ENCODE assay signal across 21 cellular contexts in the genomic region with DNA sequence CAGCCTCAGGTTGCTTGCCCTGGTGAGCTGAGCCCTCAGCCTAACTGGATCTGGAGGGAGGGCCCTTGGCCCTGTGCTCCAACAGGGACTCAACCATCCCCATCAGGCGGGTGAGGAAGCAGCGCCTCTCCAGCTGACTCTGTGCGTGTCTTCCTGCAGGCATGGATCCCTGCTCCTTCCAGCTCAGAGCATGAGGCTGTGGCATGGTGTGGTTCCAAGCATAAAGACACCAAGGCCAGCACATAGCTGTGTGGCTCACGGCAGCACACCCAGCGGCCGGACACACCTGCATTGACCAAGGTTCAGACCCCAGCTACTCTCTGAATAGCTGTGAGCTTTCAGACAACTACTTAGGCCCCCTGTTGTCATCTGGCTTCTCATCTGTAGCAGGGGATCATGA.
"Had no signal": no experiment of that assay in that cellular context is flagged by ENCODE, and none has a peak within 500 bp of the region (broad histone marks: within the 10 kb centered on the region; RNA-seq: fewer than 3 reads in every experiment).

No MANE protein-coding gene starts in this region.

- H3K27ac ChIP-seq: adrenal gland, left ventricle myocardium inferior, testis, WERI-Rb-1 had no signal

- DNase-seq: activated CD4-positive, alpha-beta T cell treated with anti-CD3 and anti-CD28 coated beads for 36 hours; activated effector memory CD4-positive, alpha-beta T cell treated with anti-CD3 and anti-CD28 coated beads, Interleukin-2, amount 50 U/mL, for 16 hours; activated T-cell treated with anti-CD3 and anti-CD28 coated beads, Interleukin-2, amount 50 U/mL, for 48 hours; adrenal gland; left ventricle myocardium inferior; natural killer cell; nucleus accumbens; right cardiac atrium; stimulated activated CD4-positive, alpha-beta T cell treated with anti-CD3 and anti-CD28 coated beads, Interleukin-4, amount 100 ng/mL, for 4 hours; stimulated activated CD8-positive, alpha-beta memory T cell treated with anti-CD3 and anti-CD28 coated beads, Interleukin-4, amount 100 ng/mL, for 48 hours; stimulated activated naive CD8-positive, alpha-beta T cell treated with anti-CD3 and anti-CD28 coated beads, Interleukin-15, amount 100 ng/mL, for 72 hours; T-helper 17 cell; testis; WERI-Rb-1 had no signal

- ATAC-seq: activated CD4-positive, alpha-beta T cell treated with anti-CD3 and anti-CD28 coated beads for 36 hours; natural killer cell; right cardiac atrium; stimulated activated naive CD8-positive, alpha-beta T cell treated with anti-CD3 and anti-CD28 coated beads, Interleukin-15, amount 100 ng/mL, for 72 hours; T-helper 17 cell had no signal

- H3K4me3 Mint-ChIP-seq: activated CD4-positive, alpha-beta memory T cell treated with anti-CD3 and anti-CD28 coated beads, Interleukin-2, amount 10 ng/mL, durations not matched to agents 7 days and 5 days; activated CD4-positive, alpha-beta T cell treated with anti-CD3 and anti-CD28 coated beads for 36 hours; activated naive CD4-positive, alpha-beta T cell treated with anti-CD3 and anti-CD28 coated beads, Interleukin-2, amount 50 U/mL, for 24 hours; memory B cell; natural killer cell; stimulated activated naive CD8-positive, alpha-beta T cell treated with anti-CD3 and anti-CD28 coated beads, Interleukin-15, amount 100 ng/mL, for 72 hours; T-helper 17 cell had no signal

- H3K27me3 Mint-ChIP-seq: activated CD4-positive, alpha-beta memory T cell treated with anti-CD3 and anti-CD28 coated beads, Interleukin-2, amount 10 ng/mL, durations not matched to agents 7 days and 5 days; activated CD4-positive, alpha-beta T cell treated with anti-CD3 and anti-CD28 coated beads for 36 hours; activated naive CD4-positive, alpha-beta T cell treated with anti-CD3 and anti-CD28 coated beads, Interleukin-2, amount 50 U/mL, for 24 hours; memory B cell; progenitor cell of endocrine pancreas; stimulated activated naive CD8-positive, alpha-beta T cell treated with anti-CD3 and anti-CD28 coated beads, Interleukin-15, amount 100 ng/mL, for 72 hours; T-helper 17 cell had no signal

- H3K9me3 ChIP-seq: adrenal gland, left ventricle myocardium inferior, testis had no signal

- H3K27me3 ChIP-seq: adrenal gland, testis had no signal

- FAIRE-seq: endometrium, keratinocyte had no signal

- H3K27ac Mint-ChIP-seq: activated CD4-positive, alpha-beta memory T cell treated with anti-CD3 and anti-CD28 coated beads, Interleukin-2, amount 10 ng/mL, durations not matched to agents 7 days and 5 days; activated CD4-positive, alpha-beta T cell treated with anti-CD3 and anti-CD28 coated beads for 36 hours; activated naive CD4-positive, alpha-beta T cell treated with anti-CD3 and anti-CD28 coated beads, Interleukin-2, amount 50 U/mL, for 24 hours; memory B cell; natural killer cell; stimulated activated naive CD8-positive, alpha-beta T cell treated with anti-CD3 and anti-CD28 coated beads, Interleukin-15, amount 100 ng/mL, for 72 hours; T-helper 17 cell had no signal

- H3K4me3 ChIP-seq: adrenal gland, left ventricle myocardium inferior, smooth muscle cell, testis had no signal

- H3K36me3 Mint-ChIP-seq: natural killer cell had no signal

- H3K36me3 ChIP-seq: adrenal gland, left ventricle myocardium inferior, WERI-Rb-1 had no signal

- H3K4me2 ChIP-seq: smooth muscle cell had no signal

- H3K4me1 Mint-ChIP-seq: activated CD4-positive, alpha-beta memory T cell treated with anti-CD3 and anti-CD28 coated beads, Interleukin-2, amount 10 ng/mL, durations not matched to agents 7 days and 5 days; activated CD4-positive, alpha-beta T cell treated with anti-CD3 and anti-CD28 coated beads for 36 hours; activated naive CD4-positive, alpha-beta T cell treated with anti-CD3 and anti-CD28 coated beads, Interleukin-2, amount 50 U/mL, for 24 hours; memory B cell; natural killer cell; stimulated activated naive CD8-positive, alpha-beta T cell treated with anti-CD3 and anti-CD28 coated beads, Interleukin-15, amount 100 ng/mL, for 72 hours had no signal

- H3K9me3 Mint-ChIP-seq: activated CD4-positive, alpha-beta memory T cell treated with anti-CD3 and anti-CD28 coated beads, Interleukin-2, amount 10 ng/mL, durations not matched to agents 7 days and 5 days; activated naive CD4-positive, alpha-beta T cell treated with anti-CD3 and anti-CD28 coated beads, Interleukin-2, amount 50 U/mL, for 24 hours; memory B cell; natural killer cell; stimulated activated naive CD8-positive, alpha-beta T cell treated with anti-CD3 and anti-CD28 coated beads, Interleukin-15, amount 100 ng/mL, for 72 hours had no signal
